In the genomic region with DNA sequence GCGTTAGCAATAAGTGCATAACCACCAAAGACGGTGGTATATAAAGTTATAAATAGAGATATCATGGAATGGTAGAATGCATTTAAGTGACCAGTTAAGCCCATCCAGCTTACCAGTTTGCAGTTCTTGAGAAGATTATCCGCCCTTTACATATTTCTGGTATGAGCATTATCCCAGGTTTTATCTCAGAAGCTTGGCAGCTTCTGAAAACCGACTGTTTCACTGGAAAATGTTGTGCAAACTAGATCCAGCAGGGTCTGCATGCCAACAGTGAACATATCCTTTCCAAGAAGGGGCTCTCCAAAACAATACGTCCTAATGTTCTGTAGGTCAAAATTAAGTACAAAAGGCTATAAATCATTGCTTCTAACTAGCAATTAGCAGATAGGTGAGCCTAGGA, we compare ENCODE assay signal across 23 cellular contexts.
"Had no signal": no experiment of that assay in that cellular context is flagged by ENCODE, and none has a peak within 500 bp of the region (broad histone marks: within the 10 kb centered on the region; RNA-seq: fewer than 3 reads in every experiment).

No MANE protein-coding gene starts in this region.

- H2AFZ ChIP-seq: hepatocyte had no signal

- H3K27me3 ChIP-seq: body of pancreas, esophagus muscularis mucosa, hepatocyte, right lobe of liver, suprapubic skin, transverse colon, uterus had no signal

- H3K4me2 ChIP-seq: hepatocyte had no signal

- DNase-seq: activated CD4-positive, alpha-beta memory T cell treated with anti-CD3 and anti-CD28 coated beads, Interleukin-2, amount 10 ng/mL, durations not matched to agents 7 days and 5 days; activated CD4-positive, CD25-positive, alpha-beta regulatory T cell; activated CD8-positive, alpha-beta memory T cell treated with anti-CD3 and anti-CD28 coated beads, Interleukin-2, amount 10 ng/mL, durations not matched to agents 7 days and 5 days; amniotic stem cell; body of pancreas; central memory CD4-positive, alpha-beta T cell; cortex of kidney; effector memory CD4-positive, alpha-beta T cell; foreskin fibroblast; mesenchymal stem cell; mucosa of descending colon; naive B cell; psoas muscle; right lobe of liver; stimulated activated CD4-positive, alpha-beta T cell treated with anti-CD3 and anti-CD28 coated beads, Interleukin-4, amount 100 ng/mL, for 1 hour; stimulated activated naive CD8-positive, alpha-beta T cell treated with anti-CD3 and anti-CD28 coated beads, Interleukin-15, amount 100 ng/mL, for 72 hours; T-helper 9 cell; transverse colon; uterus had no signal

- H3K9me3 ChIP-seq: body of pancreas, esophagus muscularis mucosa, mucosa of descending colon, psoas muscle, right lobe of liver, suprapubic skin, uterus had no signal

- H3K4me1 ChIP-seq: body of pancreas, transverse colon, uterus had no signal

- H3K79me2 ChIP-seq: hepatocyte had no signal

- H3K27ac ChIP-seq: body of pancreas, esophagus muscularis mucosa, hepatocyte, psoas muscle, right lobe of liver, suprapubic skin, transverse colon, uterus had no signal

- H3K36me3 ChIP-seq: esophagus muscularis mucosa, right lobe of liver, suprapubic skin, transverse colon, uterus had no signal

- ATAC-seq: body of pancreas, mucosa of descending colon had no signal

- H3K4me3 ChIP-seq: body of pancreas, esophagus muscularis mucosa, hepatocyte, mucosa of descending colon, psoas muscle, right lobe of liver, smooth muscle cell, suprapubic skin, transverse colon, uterus had no signal
